ENCODE assay signal across 8 cellular contexts in genomic region chr5:9498541-9499497, GRCh38. TPM values are rescaled to one million over a fixed set of nuclear protein-coding genes. Genes with fewer than 3 reads are reported as not detected.
DNase-seq lines count a peak whose midpoint lies in the region; ATAC-seq and TF ChIP-seq lines count a peak whose summit lies in the region.

No MANE protein-coding gene starts in this region.

- intact Hi-C loops in esophagus squamous epithelium (cut with DNase I) = no loop called here
- intact Hi-C loops in adrenal gland (cut with DNase I) = no loop called here

- H3K27ac ChIP-seq in esophagus squamous epithelium = no peak overlapping the region
- no peak overlapping the region for H3K27ac ChIP-seq in adrenal gland

- H3K4me1 ChIP-seq in esophagus squamous epithelium (no peaks in the 10 kb centered on the region), adrenal gland (replicated peaks in 1 of 2) (no peaks in the 10 kb centered on the region)

- H3K36me3 ChIP-seq in esophagus squamous epithelium (no peaks in the 10 kb centered on the region), adrenal gland (replicated peaks in 1 of 2) (no peaks in the 10 kb centered on the region)

- H3K4me1 Mint-ChIP-seq in stimulated activated memory B cell treated with anti-CD40 and anti-IgM and Interleukin-4, amounts not matched to agents 10 μg/mL and 1 μg/mL and 100 μg/mL, for 72 hours = no peaks in the 10 kb centered on the region

- H3K27me3 ChIP-seq in esophagus squamous epithelium (no peaks in the 10 kb centered on the region), adrenal gland (peaks cover 4% of the 10 kb centered on the region)

- no peak overlapping the region for H3K27ac Mint-ChIP-seq in stimulated activated memory B cell treated with anti-CD40 and anti-IgM and Interleukin-4, amounts not matched to agents 10 μg/mL and 1 μg/mL and 100 μg/mL, for 72 hours

- no peak overlapping the region for H3K4me3 ChIP-seq in AG10803 (ENCODE audit: low read length)
- H3K4me3 ChIP-seq in esophagus squamous epithelium = no peak overlapping the region
- H3K4me3 ChIP-seq in adrenal gland = no peak overlapping the region

- H3K9me3 Mint-ChIP-seq in stimulated activated memory B cell treated with anti-CD40 and anti-IgM and Interleukin-4, amounts not matched to agents 10 μg/mL and 1 μg/mL and 100 μg/mL, for 72 hours = no peaks in the 10 kb centered on the region

- no peaks in the 10 kb centered on the region for H3K27me3 Mint-ChIP-seq in stimulated activated memory B cell treated with anti-CD40 and anti-IgM and Interleukin-4, amounts not matched to agents 10 μg/mL and 1 μg/mL and 100 μg/mL, for 72 hours

- TF ChIP-seq CTCF in AG10803 (conservative IDR thresholded peaks at IDR 0.05; ENCODE audit: low read length) (peak; percentile 32; the same call in 1 of the 2 replicates), esophagus squamous epithelium (IDR thresholded peaks at IDR 0.05) (peak in 4 of 6 experiments; percentile 10 to 53 (median 23)), adrenal gland (IDR thresholded peaks at IDR 0.05) (no peak)

- no peak overlapping the region for H3K4me3 Mint-ChIP-seq in stimulated activated memory B cell treated with anti-CD40 and anti-IgM and Interleukin-4, amounts not matched to agents 10 μg/mL and 1 μg/mL and 100 μg/mL, for 72 hours

- no peaks in the 10 kb centered on the region for H3K9me3 ChIP-seq in esophagus squamous epithelium
- H3K9me3 ChIP-seq in adrenal gland (replicated peaks in 1 of 3) = no peaks in the 10 kb centered on the region

- no peak for TF ChIP-seq POLR2A in esophagus squamous epithelium (IDR thresholded peaks at IDR 0.05)
- TF ChIP-seq POLR2A in adrenal gland (IDR thresholded peaks at IDR 0.05) = no peak

- 77% methylated on average over 14 of the region's 14 CpGs for WGBS in esophagus squamous epithelium, 2 donors
- WGBS in adrenal gland, 4 donors = 82 to 87% (median 85%) methylated on average over 14 of the region's 14 CpGs

- peak; percentile 62 for ATAC-seq in GM18867 (IDR thresholded peaks at IDR 0.05; ENCODE audit: unreplicated experiment)
- ATAC-seq in stimulated activated memory B cell treated with anti-CD40 and anti-IgM and Interleukin-4, amounts not matched to agents 10 μg/mL and 1 μg/mL and 100 μg/mL, for 72 hours = no peak
- ATAC-seq in HG03565 (IDR thresholded peaks at IDR 0.05; ENCODE audit: unreplicated experiment) = no peak

- DNase-seq in AG10803 (ENCODE audit: low read depth) (no peak), NCI-H510A treated with DMSO at 0.1 percent for 48 hours (lab: John Stamatoyannopoulos, UW) (peak; percentile 41), esophagus squamous epithelium (lab: John Stamatoyannopoulos, UW) (no peak), adrenal gland (no peak)
- no peak for DNase-seq in activated CD8-positive, alpha-beta memory T cell treated with anti-CD3 and anti-CD28 coated beads for 24 hours

- H3K36me3 Mint-ChIP-seq in stimulated activated memory B cell treated with anti-CD40 and anti-IgM and Interleukin-4, amounts not matched to agents 10 μg/mL and 1 μg/mL and 100 μg/mL, for 72 hours = no peaks in the 10 kb centered on the region

RNA-seq across cellular contexts. Expression of gene SEMA5A, which starts 47.1 kb away (rescaled TPM):
- 1 to 10 TPM; 3.9 to 9.4 (median 8.4) TPM for total RNA-seq in esophagus squamous epithelium
- 1 to 10 TPM; 1.1 to 6.0 (median 3.4) TPM for total RNA-seq in adrenal gland
- polyA plus RNA-seq in adrenal gland = 1 to 10 TPM in 1 of 3 donors, under 1 TPM in 2; 0.40 to 3.0 (median 0.97) TPM

Comparison
In these comparisons a context has a peak if more than half of its experiments do, and no peak if none do; other contexts are left out.
1. CTCF ChIP-seq: peak in AG10803 (single experiment) and esophagus squamous epithelium (4 of 6); none in adrenal gland (0 of 6).